8 cellular contexts compared by ENCODE assay signal in the genomic region with DNA sequence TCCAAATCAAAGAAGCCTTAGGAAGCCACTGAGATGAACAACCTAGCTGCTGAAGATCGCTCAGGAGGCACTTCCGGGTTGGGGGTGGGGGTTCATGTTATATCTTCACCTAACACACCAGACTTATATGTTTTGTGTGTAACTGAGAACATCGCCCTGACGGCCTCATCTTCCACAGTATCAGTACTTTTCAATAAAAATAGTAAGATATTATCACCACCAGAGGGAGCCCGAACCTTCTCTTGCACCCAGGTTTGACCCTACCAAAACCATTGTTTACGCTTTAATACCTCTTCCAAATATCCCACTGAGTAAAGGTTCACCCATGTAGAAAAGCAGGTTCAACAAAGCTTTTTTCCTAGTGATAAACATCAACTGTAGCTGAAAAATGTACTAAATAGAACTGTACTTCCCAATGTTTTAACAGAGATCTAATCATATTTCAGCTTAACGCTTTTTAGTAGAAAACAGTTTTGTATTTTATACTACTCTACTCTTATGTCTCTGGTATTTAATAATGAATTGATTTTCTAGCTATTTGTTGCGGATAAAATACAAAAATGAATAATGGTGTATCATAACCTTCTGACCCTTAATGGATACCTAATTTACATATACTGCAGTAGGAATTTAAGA.
A peak's percentile ranks its signal among the peaks of the same experiment; 100 is the strongest.
DNase-seq lines count a peak whose midpoint lies in the region; ATAC-seq and TF ChIP-seq lines count a peak whose summit lies in the region.

No MANE protein-coding gene starts in this region.

- H3K9me3 ChIP-seq in mammary epithelial cell (replicated peaks; ENCODE audit: insufficient read depth, low read length), result no peaks in the 10 kb centered on the region
- H3K9me3 ChIP-seq in thyroid gland, result no peaks in the 10 kb centered on the region

- H2AFZ ChIP-seq in mammary epithelial cell (ENCODE audit: low read depth, low read length), result peak overlapping the region; percentile 52

- no peak overlapping the region for H3K4me3 ChIP-seq in mammary epithelial cell (replicated peaks in 1 of 3; ENCODE audit: insufficient read depth in 1 of 3, low read depth in 2 of 3, low read length in 3 of 3)
- H3K4me3 ChIP-seq in thyroid gland (replicated peaks in 1 of 3), result no peak overlapping the region

- H3K27ac ChIP-seq in mammary epithelial cell (ENCODE audit: insufficient read depth, low read depth, low read length) (no peak overlapping the region), thyroid gland (no peak overlapping the region)

- H3K36me3 ChIP-seq in mammary epithelial cell (ENCODE audit: insufficient read depth, low read length), result no peaks in the 10 kb centered on the region
- no peaks in the 10 kb centered on the region for H3K36me3 ChIP-seq in thyroid gland

- no peak for TF ChIP-seq POLR2A in thyroid gland (IDR thresholded peaks at IDR 0.05)

- no TSS peak for BruUV-seq in mammary epithelial cell (replicated peaks; lab: Mats Ljungman, UMichigan)

- no peak overlapping the region for H3K9ac ChIP-seq in mammary epithelial cell (ENCODE audit: insufficient read depth, low read length)

- H3K4me2 ChIP-seq in mammary epithelial cell (ENCODE audit: insufficient read depth, low read depth, low read length), result no peak overlapping the region

- in situ Hi-C loops in mammary epithelial cell (cut with MboI; ENCODE audit: low sequenced_read_pairs in 2 of 2), result no loop called here

- intact Hi-C loops in mammary epithelial cell (cut with micrococcal nuclease) (loop anchor here (1.0 to 5.0 kb wide), 5 partner anchors 245 to 1431 kb away; no protein-coding TSS in a partner anchor), left colon (cut with DNase I, micrococcal nuclease) (no loop called here), thyroid gland (cut with DNase I) (loop anchor here (10.0 kb wide), 1 partner anchor 250 kb away; no protein-coding TSS in a partner anchor)

- WGBS in mammary epithelial cell (ENCODE audit: low coverage, missing lambda C conversion rate), result 21% methylated on average over 7 of the region's 8 CpGs
- 37 to 41% methylated on average over 8 of the region's 8 CpGs for WGBS in thyroid gland, 2 donors

- no peaks in the 10 kb centered on the region for H3K79me2 ChIP-seq in mammary epithelial cell (ENCODE audit: insufficient read depth, low read length)

- TF ChIP-seq CTCF in mammary epithelial cell (conservative IDR thresholded peaks at IDR 0.05 in 1 of 2, IDR thresholded peaks at IDR 0.05 in 1 of 2; ENCODE audit: extremely low read depth in 1 of 2, insufficient read depth in 1 of 2, low read depth in 1 of 2, low read length in 2 of 2), result peak; percentile 42 to 69
- peak; percentile 39 to 64 (median 62) for TF ChIP-seq CTCF in thyroid gland (IDR thresholded peaks at IDR 0.05)

- H3K27me3 ChIP-seq in mammary epithelial cell (ENCODE audit: insufficient read depth, low read length), result no peaks in the 10 kb centered on the region
- no peaks in the 10 kb centered on the region for H3K27me3 ChIP-seq in thyroid gland

- H3K4me1 ChIP-seq in mammary epithelial cell (ENCODE audit: insufficient read depth, low read length), result no peaks in the 10 kb centered on the region
- peaks cover 4 to 5% of the 10 kb centered on the region in 2 donors for H3K4me1 ChIP-seq in thyroid gland

- ATAC-seq in left colon, result peak; percentile 50

- dilution Hi-C loops in mammary epithelial cell (cut with HindIII; ENCODE audit: low sequenced_read_pairs), result no loop called here

- CTCF ChIA-PET in mammary epithelial cell (lab: Charles Lee; ENCODE audit: low non-redundant PET), result interaction anchor here (0.7 kb wide), 1 partner anchor 47 kb away, joined by 4 read pairs; no protein-coding TSS in a partner anchor

- no peaks in the 10 kb centered on the region for H4K20me1 ChIP-seq in mammary epithelial cell (ENCODE audit: insufficient read depth, low read length)

- DNase-seq in activated naive CD4-positive, alpha-beta T cell treated with Interleukin-2 at 50 U/mL for 16 hours, result peak; percentile 15
- no peak for DNase-seq in activated naive CD4-positive, alpha-beta T cell (lab: John Stamatoyannopoulos, UW)
- peak; percentile 40 for DNase-seq in H4 (ENCODE audit: low spot score)
- peak; percentile 65 to 82 for DNase-seq in Kasumi-1 (lab: John Stamatoyannopoulos, UW)
- DNase-seq in RKO (ENCODE audit: low spot score), result peak; percentile 68
- peak; percentile 36 for DNase-seq in mammary epithelial cell
- DNase-seq in left colon, result peak in 1 of 2 donors; percentile 13
- DNase-seq in thyroid gland, result peak; percentile 25 to 32

Comparison
In these comparisons a context has a peak if more than half of its experiments do, and no peak if none do; other contexts are left out.
1. DNase-seq: peak in activated naive CD4-positive, alpha-beta T cell treated with Interleukin-2 at 50 U/mL for 16 hours (single experiment), H4 (single experiment), Kasumi-1 (2 of 2), RKO (single experiment), mammary epithelial cell (single experiment) and thyroid gland (2 of 2); none in activated naive CD4-positive, alpha-beta T cell (0 of 4).
2. intact Hi-C loops: an anchor here in mammary epithelial cell (1.0 to 5.0 kb wide) and thyroid gland (10.0 kb wide); none called in left colon.